Comparison of ENCODE assay signal across 7 cellular contexts in the genomic region with DNA sequence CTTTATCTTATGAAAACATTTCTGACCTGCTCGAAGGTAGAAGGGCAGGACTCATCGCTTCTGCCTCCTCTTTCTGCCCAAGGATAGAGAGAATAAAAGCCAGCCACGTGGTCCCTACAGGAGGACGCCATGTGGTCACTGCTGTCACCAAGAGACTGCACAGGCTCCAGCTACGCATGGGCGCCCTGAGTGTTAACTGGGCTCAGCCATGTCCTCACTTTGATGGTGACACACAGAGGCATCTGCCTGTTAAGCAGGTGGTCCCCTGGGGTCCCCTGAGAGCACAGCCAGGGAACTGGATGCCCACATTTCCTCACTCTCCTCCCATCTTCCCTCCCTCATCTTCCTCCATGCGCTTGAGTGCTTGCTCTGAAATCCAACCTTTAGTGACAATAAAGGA.
A peak's percentile ranks its signal among the peaks of the same experiment; 100 is the strongest.
DNase-seq lines count a peak whose midpoint lies in the region; ATAC-seq, FAIRE-seq and TF ChIP-seq lines count a peak whose summit lies in the region.
"Not testable (repeated sequence)": the region's sequence is repeated elsewhere in the genome, so short reads cannot be mapped to it uniquely, and the experiment has no call there.

No MANE protein-coding gene starts in this region.

- not testable (repeated sequence) for H4K20me1 ChIP-seq in K562 (replicated peaks; ENCODE audit: control insufficient read depth, insufficient read depth, low read length)

- H3K4me1 ChIP-seq in K562 (replicated peaks in 1 of 2; ENCODE audit: control insufficient read depth in 2 of 2, insufficient read depth in 2 of 2, low read length in 2 of 2), result peaks cover 0 to 16% of the 10 kb centered on the region in 2 experiments; a peak in 2 of 5 replicates
- H3K4me1 ChIP-seq in sigmoid colon, result peaks cover 0 to 20% (median 10%) of the 10 kb centered on the region in 4 donors

- peaks cover 40 to 80% of the 10 kb centered on the region in 2 donors for H3K36me3 Mint-ChIP-seq in CD14-positive monocyte
- not testable (repeated sequence) for H3K36me3 Mint-ChIP-seq in naive thymus-derived CD8-positive, alpha-beta T cell

- not testable (repeated sequence) for H3K4me2 ChIP-seq in K562 (ENCODE audit: insufficient read depth, low read length)

- not testable (repeated sequence) for H3K9me3 Mint-ChIP-seq in CD14-positive monocyte; naive thymus-derived CD8-positive, alpha-beta T cell

- not testable (repeated sequence) for TF ChIP-seq CTCF in CD14-positive monocyte (IDR thresholded peaks at IDR 0.05); WERI-Rb-1 (IDR thresholded peaks at IDR 0.05; ENCODE audit: low read depth, low read length); K562 (IDR thresholded peaks at IDR 0.05 in 2 of 3, conservative IDR thresholded peaks at IDR 0.05 in 1 of 3; ENCODE audit: insufficient read depth in 2 of 3, low read depth in 1 of 3, low read length in 3 of 3); sigmoid colon (IDR thresholded peaks at IDR 0.05)

- in situ Hi-C loops in K562 (cut with MboI), result not testable (repeated sequence)

- H3K4me1 Mint-ChIP-seq in CD14-positive monocyte, result not testable (repeated sequence)
- peaks cover 5 to 21% (median 18%) of the 10 kb centered on the region in 4 donors for H3K4me1 Mint-ChIP-seq in naive thymus-derived CD8-positive, alpha-beta T cell

- not testable (repeated sequence) for FAIRE-seq in K562 (lab: Jason Lieb, UNC)

- not testable (repeated sequence) for H3K4me3 ChIP-seq in WERI-Rb-1 (ENCODE audit: low read depth, low read length); K562; sigmoid colon

- not testable (repeated sequence) for BruUV-seq in K562 (replicated peaks; lab: Mats Ljungman, UMichigan)

- not testable (repeated sequence) for DNase-seq in CD14-positive monocyte (ENCODE audit: low spot score); K562 (ENCODE audit: extremely low read depth in 1 of 4, low spot score in 3 of 4); naive thymus-derived CD8-positive, alpha-beta T cell
- DNase-seq in WERI-Rb-1, result peak; percentile 36
- peak; percentile 13 for DNase-seq in Right ventricle myocardium superior
- peak; percentile 7 for DNase-seq in sigmoid colon

- H3K9me3 ChIP-seq in KOPT-K1 (ENCODE audit: insufficient read depth, low read length, poor library complexity, severe bottlenecking); WERI-Rb-1 (ENCODE audit: severe bottlenecking); K562 (replicated peaks; ENCODE audit: control insufficient read depth, insufficient read depth, low read depth, low read length); sigmoid colon: not testable (repeated sequence)

- peak overlapping the region; percentile 70 for H3K27ac ChIP-seq in KOPT-K1 (ENCODE audit: low read depth, low read length, poor library complexity, severe bottlenecking)
- not testable (repeated sequence) for H3K27ac ChIP-seq in WERI-Rb-1; K562 (ENCODE audit: extremely low read depth, low read depth, low read length); sigmoid colon

- not testable (repeated sequence) for TF ChIP-seq POLR2A in K562 (conservative IDR thresholded peaks at IDR 0.05); sigmoid colon (IDR thresholded peaks at IDR 0.05)

- 26% methylated on average over 6 of the region's 7 CpGs for WGBS in K562 (ENCODE audit: insufficient coverage, low coverage, missing lambda C conversion rate)
- 82 to 87% methylated on average over 7 of the region's 7 CpGs for WGBS in sigmoid colon, 2 donors

- ATAC-seq in K562; Right ventricle myocardium superior (ENCODE audit: poor library complexity); naive thymus-derived CD8-positive, alpha-beta T cell: not testable (repeated sequence)

- H3K27ac Mint-ChIP-seq in CD14-positive monocyte, result peak overlapping the region in 4 of 7 donors; percentile 4 to 42 (median 20)
- H3K27ac Mint-ChIP-seq in naive thymus-derived CD8-positive, alpha-beta T cell, result peak overlapping the region; percentile 29 to 93 (median 88)

- not testable (repeated sequence) for H3K27me3 ChIP-seq in WERI-Rb-1 (ENCODE audit: insufficient read depth, low read depth, severe bottlenecking); sigmoid colon
- H3K27me3 ChIP-seq in K562 (ENCODE audit: control insufficient read depth in 2 of 2, insufficient read depth in 2 of 2, low read length in 2 of 2), result peaks cover 0 to 12% of the 10 kb centered on the region in 2 experiments; a peak in 3 of 5 replicates

- not testable (repeated sequence) for H3K27me3 Mint-ChIP-seq in CD14-positive monocyte (ENCODE audit: low read depth in 3 of 3); naive thymus-derived CD8-positive, alpha-beta T cell

- TF ChIP-seq EP300 in K562 (IDR thresholded peaks at IDR 0.05; ENCODE audit: low read length); sigmoid colon (IDR thresholded peaks at IDR 0.05): not testable (repeated sequence)

- not testable (repeated sequence) for TF ChIP-seq RAD21 in K562 (CRISPR knock-in tag; conservative IDR thresholded peaks at IDR 0.05 in 1 of 2, IDR thresholded peaks at IDR 0.05 in 1 of 2)

- H3K9me1 ChIP-seq in K562 (ENCODE audit: control insufficient read depth, insufficient read depth, low read length), result not testable (repeated sequence)

- H3K79me2 ChIP-seq in K562 (ENCODE audit: control insufficient read depth, insufficient read depth, low read length), result not testable (repeated sequence)

- H3K9ac ChIP-seq in K562 (ENCODE audit: insufficient read depth in 1 of 2, low read depth in 2 of 2, low read length in 2 of 2), result not testable (repeated sequence)

- POLR2A ChIA-PET in K562 (lab: Yijun Ruan, JAX); naive thymus-derived CD8-positive, alpha-beta T cell (lab: Charles Lee): not testable (repeated sequence)

- intact Hi-C loops in CD14-positive monocyte (cut with micrococcal nuclease); K562 (cut with micrococcal nuclease); Right ventricle myocardium superior (cut with DNase I); sigmoid colon (cut with DNase I): not testable (repeated sequence)

- not testable (repeated sequence) for H3K36me3 ChIP-seq in KOPT-K1 (ENCODE audit: insufficient read depth, low read length); WERI-Rb-1; K562 (ENCODE audit: control insufficient read depth, insufficient read depth, low read length); sigmoid colon

- not testable (repeated sequence) for H3K4me3 Mint-ChIP-seq in CD14-positive monocyte
- peak overlapping the region in 5 of 10 donors; percentile 33 to 70 (median 55) for H3K4me3 Mint-ChIP-seq in naive thymus-derived CD8-positive, alpha-beta T cell

- CTCF ChIA-PET in K562 (lab: Yijun Ruan, JAX; ENCODE audit: low intra/inter-chr PET ratio), result not testable (repeated sequence)

- peak overlapping the region; percentile 33; the same call in 1 of the 2 replicates for H2AFZ ChIP-seq in K562 (ENCODE audit: low read depth, low read length)
